Comparison of ENCODE assay signal across 18 cellular contexts in genomic region chr15:69129026-69129385, GRCh38. TPM values are rescaled to one million over a fixed set of nuclear protein-coding genes. Genes with fewer than 3 reads are reported as not detected.
DNase-seq lines count a peak whose midpoint lies in the region; ATAC-seq and TF ChIP-seq lines count a peak whose summit lies in the region.
"Had no signal": no experiment of that assay in that cellular context is flagged by ENCODE, and none has a peak within 500 bp of the region (broad histone marks: within the 10 kb centered on the region; RNA-seq: fewer than 3 reads in every experiment).

No MANE protein-coding gene starts in this region.

- H3K9me3 Mint-ChIP-seq in type B pancreatic cell: no peaks in the 10 kb centered on the region
- H3K9me3 Mint-ChIP-seq: nephron; stimulated activated memory B cell treated with anti-CD40 and anti-IgM and Interleukin-4, amounts not matched to agents 10 μg/mL and 1 μg/mL and 100 μg/mL, for 72 hours had no signal

- ATAC-seq in lung (ENCODE audit: insufficient read depth, low FRiP score) (peak; percentile 31), HG02588 (IDR thresholded peaks at IDR 0.05; ENCODE audit: unreplicated experiment) (no peak), GM18909 (IDR thresholded peaks at IDR 0.05; ENCODE audit: poor library complexity, unreplicated experiment) (no peak), GM19023 (IDR thresholded peaks at IDR 0.05; ENCODE audit: unreplicated experiment) (no peak)
- ATAC-seq: left colon; stimulated activated memory B cell treated with anti-CD40 and anti-IgM and Interleukin-4, amounts not matched to agents 10 μg/mL and 1 μg/mL and 100 μg/mL, for 72 hours had no signal

- no peaks in the 10 kb centered on the region for H3K9me3 ChIP-seq in lung (ENCODE audit: control insufficient read depth in 2 of 2, insufficient read depth in 1 of 2, low read length in 1 of 2)
- H3K9me3 ChIP-seq: colonic mucosa, SJSA1 had no signal

- H3K4me3 Mint-ChIP-seq in type B pancreatic cell: peak overlapping the region; percentile 8
- H3K4me3 Mint-ChIP-seq: nephron; stimulated activated memory B cell treated with anti-CD40 and anti-IgM and Interleukin-4, amounts not matched to agents 10 μg/mL and 1 μg/mL and 100 μg/mL, for 72 hours had no signal

- peaks cover 39% of the 10 kb centered on the region for H3K4me1 Mint-ChIP-seq in type B pancreatic cell (ENCODE audit: unreplicated experiment)

- in situ Hi-C loops in SK-MEL-5 (cut with HindIII; ENCODE audit: low pct_unique_long_range_greater_than_20kb, low sequenced_read_pairs): no loop called here

- peaks cover 0 to 10% of the 10 kb centered on the region in 2 donors for H3K4me1 ChIP-seq in lung (ENCODE audit: control insufficient read depth in 2 of 2, insufficient read depth in 2 of 2, low read length in 2 of 2)
- H3K4me1 ChIP-seq: colonic mucosa, SJSA1 had no signal

- no peaks in the 10 kb centered on the region for H3K36me3 Mint-ChIP-seq in type B pancreatic cell
- H3K36me3 Mint-ChIP-seq: stimulated activated memory B cell treated with anti-CD40 and anti-IgM and Interleukin-4, amounts not matched to agents 10 μg/mL and 1 μg/mL and 100 μg/mL, for 72 hours had no signal

- no peaks in the 10 kb centered on the region for H3K27me3 Mint-ChIP-seq in type B pancreatic cell

- peak; percentile 27 for DNase-seq in SK-MEL-5 (ENCODE audit: low read depth, low spot score)
- no peak for DNase-seq in epithelial cell of prostate (ENCODE audit: low read depth, low spot score)
- DNase-seq in lung (ENCODE audit: low spot score): no peak
- no peak for DNase-seq in type B pancreatic cell (ENCODE audit: extremely low spot score, unreplicated experiment)
- DNase-seq: activated CD4-positive, alpha-beta T cell treated with anti-CD3 and anti-CD28 coated beads, Interleukin-2, amount 50 U/mL, for 48 hours; amniotic stem cell; DMS79 treated with DMSO at 0.1 percent for 48 hours; erythroblast; left colon; MV-4-11; NCI-H2171 treated with DMSO at 0.1 percent for 48 hours had no signal

- TF ChIP-seq CTCF in lung (IDR thresholded peaks at IDR 0.05; ENCODE audit: control extremely low read depth, extremely low read depth): no peak
- no peak for TF ChIP-seq CTCF in type B pancreatic cell (conservative IDR thresholded peaks at IDR 0.05)

- H3K4me3 ChIP-seq in lung: no peak overlapping the region
- H3K4me3 ChIP-seq: colonic mucosa, SJSA1 had no signal

- 71 to 88% methylated on average over 2 of the region's 2 CpGs for WGBS in lung, 2 donors

- H3K27ac ChIP-seq in epithelial cell of prostate: peak overlapping the region; percentile 46
- peak overlapping the region in 1 of 2 donors; percentile 32 for H3K27ac ChIP-seq in lung (ENCODE audit: low read depth in 1 of 2, low read length in 1 of 2)
- H3K27ac ChIP-seq: colonic mucosa, SJSA1 had no signal

- H3K36me3 ChIP-seq in lung (ENCODE audit: control insufficient read depth in 2 of 2, insufficient read depth in 2 of 2, low read length in 2 of 2): no peaks in the 10 kb centered on the region
- H3K36me3 ChIP-seq: colonic mucosa, SJSA1 had no signal

- H3K27ac Mint-ChIP-seq in type B pancreatic cell: peak overlapping the region; percentile 68
- H3K27ac Mint-ChIP-seq: stimulated activated memory B cell treated with anti-CD40 and anti-IgM and Interleukin-4, amounts not matched to agents 10 μg/mL and 1 μg/mL and 100 μg/mL, for 72 hours had no signal

- H3K27me3 ChIP-seq in lung (ENCODE audit: control insufficient read depth, insufficient read depth): no peaks in the 10 kb centered on the region
- H3K27me3 ChIP-seq: colonic mucosa, SJSA1 had no signal

RNA-seq across cellular contexts. Expression of gene GLCE, which starts 31.4 kb away (rescaled TPM):
- 41.9 and 43.3 TPM in 2 replicates for total RNA-seq in SK-MEL-5 (2014; rRNA removed; shearing (Covaris generic))
- polyA plus RNA-seq in SK-MEL-5 (2015; cell fraction: cytosol; rRNA removed): 27.2 and 33.7 TPM in 2 replicates
- polyA plus RNA-seq in SK-MEL-5 (2015; cell fraction: nucleus; rRNA removed): 19.7 and 30.0 TPM in 2 replicates
- total RNA-seq in lung (10 to 100 TPM; 21.1 to 76.7 TPM), type B pancreatic cell (ENCODE audit: low replicate concordance) (32.6 and 33.8 TPM in 2 replicates)
- polyA plus RNA-seq in lung: 10 to 100 TPM; 13.5 to 14.8 TPM
